ENCODE assay signal across 8 cellular contexts in genomic region chr9:68779558-68780376, GRCh38.
DNase-seq lines count a peak whose midpoint lies in the region; ATAC-seq and FAIRE-seq lines count a peak whose summit lies in the region.

No MANE protein-coding gene starts in this region.

- peak; percentile 76 for FAIRE-seq in HTR-8/SVneo (lab: Jason Lieb, UNC)

- DNase-seq in D341Med (ENCODE audit: low spot score), result peak; percentile 96
- DNase-seq in HTR-8/SVneo (ENCODE audit: insufficient read length, low spot score), result peak; percentile 81
- peak; percentile 45 for DNase-seq in NOMO-1 treated with DMSO at 0.1 percent for 48 hours (lab: John Stamatoyannopoulos, UW; ENCODE audit: unreplicated experiment)
- peak; percentile 82 for DNase-seq in activated CD8-positive, alpha-beta memory T cell treated with anti-CD3 and anti-CD28 coated beads, Interleukin-2, amount 50 U/mL, for 24 hours (ENCODE audit: extremely low read depth)
- peak; percentile 64 for DNase-seq in epidermal melanocyte (ENCODE audit: insufficient read length, low spot score)
- peak; percentile 84 for DNase-seq in middle frontal gyrus (ENCODE audit: extremely low spot score, low spot score)
- DNase-seq in stimulated activated CD8-positive, alpha-beta memory T cell treated with anti-CD3 and anti-CD28 coated beads, Interleukin-2, amount 100 ng/mL, for 1 hour (ENCODE audit: low read depth in 2 of 2), result peak; percentile 87 to 88

- peak; percentile 85 for ATAC-seq in GM21381 (IDR thresholded peaks at IDR 0.05; ENCODE audit: unreplicated experiment)

Comparison
In these comparisons a context has a peak if more than half of its experiments do, and no peak if none do; other contexts are left out.
1. Peak in every context shown above with its lines: DNase-seq and ATAC-seq.
2. DNase-seq: peak in every context shown above with its lines; median percentile 96 in D341Med; 88 in stimulated activated CD8-positive, alpha-beta memory T cell treated with anti-CD3 and anti-CD28 coated beads, Interleukin-2, amount 100 ng/mL, for 1 hour; 84 in middle frontal gyrus; 82 in activated CD8-positive, alpha-beta memory T cell treated with anti-CD3 and anti-CD28 coated beads, Interleukin-2, amount 50 U/mL, for 24 hours; 81 in HTR-8/SVneo; 64 in epidermal melanocyte; 45 in NOMO-1 treated with DMSO at 0.1 percent for 48 hours.